In genomic region chr14:101480022-101480746, GRCh38 we compare ENCODE assay signal across 16 cellular contexts.
DNase-seq lines count a peak whose midpoint lies in the region; ATAC-seq and TF ChIP-seq lines count a peak whose summit lies in the region.
"Had no signal": no experiment of that assay in that cellular context is flagged by ENCODE, and none has a peak within 500 bp of the region (broad histone marks: within the 10 kb centered on the region; RNA-seq: fewer than 3 reads in every experiment).

No MANE protein-coding gene starts in this region.

- H3K4me2 ChIP-seq in PC-3 (ENCODE audit: low read length), result peak overlapping the region; percentile 83

- DNase-seq in NCI-H2227 treated with DMSO at 0.1 percent for 48 hours (lab: John Stamatoyannopoulos, UW) (peak; percentile 28), NCI-H2227 (lab: John Stamatoyannopoulos, UW; ENCODE audit: unreplicated experiment) (no peak), PC-3 (no peak), islet precursor cell (peak; percentile 85), spleen (peak; percentile 41), coronary artery (ENCODE audit: low spot score) (no peak), COLO829 (ENCODE audit: low spot score) (no peak), NCI-H1105 (lab: John Stamatoyannopoulos, UW) (no peak)
- DNase-seq: ACHN; activated CD4-positive, alpha-beta T cell treated with anti-CD3 and anti-CD28 coated beads for 1 hour; CD8-positive, alpha-beta memory T cell; KBM-7; NCI-H146; NCI-H526 treated with DMSO at 0.1 percent for 48 hours; RPMI8226 had no signal

- H3K27me3 ChIP-seq in PC-3 (ENCODE audit: low read length) (no peaks in the 10 kb centered on the region), spleen (replicated peaks in 1 of 7) (peaks cover 0 to 40% (median 0%) of the 10 kb centered on the region in 7 donors)

- WGBS in spleen, 5 donors, result 77 to 83% (median 81%) methylated on average over 12 of the region's 12 CpGs

- CTCF ChIA-PET in PC-3 (lab: Charles Lee), result interaction anchor here (0.6 to 0.7 kb wide), 4 partner anchors 80 to 408 kb away, joined by 3 to 8 read pairs (median 4); no protein-coding TSS in a partner anchor

- H4K20me1 ChIP-seq in PC-3 (ENCODE audit: low read length), result no peaks in the 10 kb centered on the region

- H3K79me2 ChIP-seq in PC-3 (ENCODE audit: low read length), result peaks cover 16% of the 10 kb centered on the region

- H3K9me3 ChIP-seq in PC-3 (ENCODE audit: low read length) (no peaks in the 10 kb centered on the region), spleen (peaks cover 0 to 24% (median 13%) of the 10 kb centered on the region in 8 donors)

- peak overlapping the region; percentile 58 for H3K9ac ChIP-seq in PC-3 (ENCODE audit: low read length)

- no peak for TF ChIP-seq POLR2A in spleen (IDR thresholded peaks at IDR 0.05)

- peak overlapping the region; percentile 57 for H3K4me3 ChIP-seq in PC-3 (ENCODE audit: low read length)
- H3K4me3 ChIP-seq in spleen, result no peak overlapping the region
- H3K4me3 ChIP-seq in coronary artery, result no peak overlapping the region

- H3F3A ChIP-seq in PC-3 (ENCODE audit: low read length, unreplicated experiment), result peaks cover 15% of the 10 kb centered on the region

- H3K36me3 ChIP-seq in PC-3 (ENCODE audit: low read depth, low read length) (no peaks in the 10 kb centered on the region), spleen (no peaks in the 10 kb centered on the region)

- H3K4me1 ChIP-seq in PC-3 (ENCODE audit: insufficient read depth, low read length) (peaks cover 62% of the 10 kb centered on the region), spleen (no peaks in the 10 kb centered on the region)

- POLR2A ChIA-PET in PC-3 (lab: Charles Lee; ENCODE audit: unreplicated experiment), result interaction anchor here (0.5 kb wide), 1 partner anchor 609 kb away, joined by 3 read pairs; no protein-coding TSS in a partner anchor

- peak overlapping the region; percentile 58 for H2AFZ ChIP-seq in PC-3 (ENCODE audit: low read length)

- H3K9me2 ChIP-seq in PC-3 (replicated peaks; ENCODE audit: low read length), result no peaks in the 10 kb centered on the region

- intact Hi-C loops in PC-3 (cut with micrococcal nuclease) (loop anchor here (5.0 kb wide), 1 partner anchor 72 kb away; no protein-coding TSS in a partner anchor), spleen (cut with DNase I; ENCODE audit: low total_unique reads) (no loop called here)

- ATAC-seq in PC-3, result no peak
- ATAC-seq: T-helper 17 cell had no signal

- TF ChIP-seq CTCF in PC-3 (conservative IDR thresholded peaks at IDR 0.05; ENCODE audit: low read depth, low read length), result no peak; the same call in 1 of the 2 replicates
- no peak for TF ChIP-seq CTCF in spleen (IDR thresholded peaks at IDR 0.05 in 8 of 11, conservative IDR thresholded peaks at IDR 0.05 in 3 of 11)
- no peak for TF ChIP-seq CTCF in coronary artery (IDR thresholded peaks at IDR 0.05)

- no TSS peak for BruUV-seq in PC-3 (replicated peaks; lab: Mats Ljungman, UMichigan)

- H3K27ac ChIP-seq in PC-3 (ENCODE audit: low read length) (peak overlapping the region; percentile 94), spleen (no peak overlapping the region), coronary artery (no peak overlapping the region)

Comparison
In these comparisons a context has a peak if more than half of its experiments do, and no peak if none do; other contexts are left out.
1. DNase-seq: peak in NCI-H2227 treated with DMSO at 0.1 percent for 48 hours (single experiment), islet precursor cell (single experiment) and spleen (single experiment); none in NCI-H2227 (single experiment), PC-3 (single experiment), coronary artery (single experiment), COLO829 (single experiment) and NCI-H1105 (single experiment).